2 cellular contexts compared by ENCODE assay signal in genomic region chr17:34825884-34826283, GRCh38.
TF ChIP-seq lines count a peak whose summit lies in the region.

No MANE protein-coding gene starts in this region.

TF ChIP-seq in HepG2, 621 proteins besides CTCF, POLR2A, EP300 and RAD21:
- 0 out of 2 replicates have a peak, but pooled peaks have one; percentile 29 for TF ChIP-seq ZNF629 (CRISPR knock-in tag; conservative IDR thresholded peaks at IDR 0.05)
- no peak for TF ChIP-seq POGZ (CRISPR knock-in tag; IDR thresholded peaks at IDR 0.05)

TF ChIP-seq in K562, 482 proteins besides CTCF, POLR2A, EP300 and RAD21:
- no peak for TF ChIP-seq KLF6 (CRISPR knock-in tag; IDR thresholded peaks at IDR 0.05; ENCODE audit: borderline replicate concordance)
- peak; percentile 64; the same call in 1 of the 2 replicates for TF ChIP-seq BCOR (IDR thresholded peaks at IDR 0.05)
- TF ChIP-seq ZNF133 (CRISPR knock-in tag; IDR thresholded peaks at IDR 0.05), result no peak
- no peak for TF ChIP-seq FOS (IDR thresholded peaks at IDR 0.05; ENCODE audit: extremely low read depth, insufficient read length)
- no peak for TF ChIP-seq DLX4 (CRISPR knock-in tag; IDR thresholded peaks at IDR 0.05)
- 0 out of 4 replicates have a peak, but pooled peaks of 1 of the 2 experiments have one; percentile 30 for TF ChIP-seq KDM1A (IDR thresholded peaks at IDR 0.05)
- TF ChIP-seq ADNP (tag; IDR thresholded peaks at IDR 0.05), result 0 out of 2 replicates have a peak, but pooled peaks have one; percentile 37
- no peak for TF ChIP-seq ZHX1 (conservative IDR thresholded peaks at IDR 0.05; ENCODE audit: low read length)
- TF ChIP-seq SMARCA4 (IDR thresholded peaks at IDR 0.05), result no peak
- peak; percentile 72 for TF ChIP-seq RBM25 (IDR thresholded peaks at IDR 0.05; ENCODE audit: low read depth, low read length, severe bottlenecking)
- TF ChIP-seq THAP7 (CRISPR knock-in tag; IDR thresholded peaks at IDR 0.05), result no peak
